22 cellular contexts compared by ENCODE assay signal in the genomic region with DNA sequence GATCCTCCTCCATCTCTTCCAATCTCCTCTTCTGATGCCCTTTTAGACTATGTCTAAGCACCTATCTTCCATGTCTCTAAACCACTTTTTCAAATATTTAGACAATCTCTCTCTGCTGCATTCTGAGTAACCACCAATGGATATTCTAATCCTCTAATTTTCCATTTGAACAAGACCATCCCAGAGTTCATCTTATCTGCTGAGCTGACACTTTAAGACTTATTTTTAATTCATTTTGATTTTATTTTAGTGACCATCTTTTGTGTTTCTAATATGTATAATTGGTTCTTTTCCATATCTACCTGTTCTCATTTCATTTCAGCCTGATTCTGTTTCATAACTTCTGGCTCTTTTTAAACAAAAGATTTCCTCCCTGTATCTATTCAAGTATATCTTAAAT.
DNase-seq lines count a peak whose midpoint lies in the region; ATAC-seq, FAIRE-seq and TF ChIP-seq lines count a peak whose summit lies in the region.
"Had no signal": no experiment of that assay in that cellular context is flagged by ENCODE, and none has a peak within 500 bp of the region (broad histone marks: within the 10 kb centered on the region; RNA-seq: fewer than 3 reads in every experiment).

No MANE protein-coding gene starts in this region.

- H3K4me3 ChIP-seq in A549 = no peak overlapping the region
- no peak overlapping the region for H3K4me3 ChIP-seq in IMR-90 (ENCODE audit: insufficient read depth, low read depth, low read length)
- H3K4me3 ChIP-seq in mesodermal cell (ENCODE audit: extremely low read depth, insufficient read depth, low read length, poor library complexity, severe bottlenecking) = no peak overlapping the region
- H3K4me3 ChIP-seq: BLaER1 had no signal

- H3K56ac ChIP-seq in IMR-90 (ENCODE audit: extremely low read depth, insufficient read depth, low read length) = no peak overlapping the region

- FAIRE-seq in A549 (lab: Jason Lieb, UNC) = no peak
- FAIRE-seq: A204.1, D721Med, G401.6, GM12891, GM19239 had no signal

- H3K36me3 Mint-ChIP-seq in osteocyte (ENCODE audit: unreplicated experiment) = no peaks in the 10 kb centered on the region
- H3K36me3 Mint-ChIP-seq: CD14-positive monocyte; CD4-positive, alpha-beta memory T cell; CD4-positive, CD25-positive, alpha-beta regulatory T cell; CD8-positive, alpha-beta memory T cell had no signal

- H3K27me3 Mint-ChIP-seq in osteocyte (ENCODE audit: unreplicated experiment) = peaks cover 29% of the 10 kb centered on the region

- H3K9me3 Mint-ChIP-seq in osteocyte (ENCODE audit: unreplicated experiment) = no peaks in the 10 kb centered on the region
- H3K9me3 Mint-ChIP-seq: CD4-positive, alpha-beta memory T cell had no signal

- TF ChIP-seq RAD21 in A549 (conservative IDR thresholded peaks at IDR 0.05 in 1 of 2, IDR thresholded peaks at IDR 0.05 in 1 of 2) (no peak), IMR-90 (IDR thresholded peaks at IDR 0.05; ENCODE audit: low read length) (no peak)

- TF ChIP-seq CTCF in A549 (IDR thresholded peaks at IDR 0.05) = no peak
- no peak for TF ChIP-seq CTCF in IMR-90 (conservative IDR thresholded peaks at IDR 0.05; ENCODE audit: low read depth, low read length)
- TF ChIP-seq CTCF in osteocyte (IDR thresholded peaks at IDR 0.05) = no peak

- H3K9me3 ChIP-seq in A549 = no peaks in the 10 kb centered on the region
- H3K9me3 ChIP-seq in IMR-90 (ENCODE audit: control insufficient read depth, insufficient read depth, low read length) = peaks cover 2% of the 10 kb centered on the region; the same call in 1 of the 2 replicates
- no peaks in the 10 kb centered on the region for H3K9me3 ChIP-seq in mesodermal cell (ENCODE audit: control insufficient read depth, low read length)
- H3K9me3 ChIP-seq: BE2C, Caco-2 had no signal

- no peak overlapping the region for H4K91ac ChIP-seq in IMR-90 (ENCODE audit: insufficient read depth, low read depth, low read length)

- dilution Hi-C loops in IMR-90 (cut with HindIII; ENCODE audit: low sequenced_read_pairs, unreplicated experiment) = no loop called here

- H2AK9ac ChIP-seq in IMR-90 (replicated peaks; ENCODE audit: low read depth, low read length, poor library complexity) = no peak overlapping the region

- in situ Hi-C loops in IMR-90 (cut with MboI; ENCODE audit: low sequenced_read_pairs) = no loop called here

- H3K79me1 ChIP-seq in IMR-90 (ENCODE audit: low read depth in 1 of 2, low read length in 2 of 2) = no peaks in the 10 kb centered on the region

- H3K27me3 ChIP-seq in IMR-90 (ENCODE audit: control insufficient read depth, insufficient read depth, low read length) = no peaks in the 10 kb centered on the region
- H3K27me3 ChIP-seq: BE2C, BLaER1 had no signal

- H2BK15ac ChIP-seq in IMR-90 (ENCODE audit: low read depth, low read length) = no peak overlapping the region

- ATAC-seq in A549 = no peak
- no peak for ATAC-seq in IMR-90 (ENCODE audit: low read depth)

- H3K4me3 Mint-ChIP-seq in osteocyte (ENCODE audit: unreplicated experiment) = no peak overlapping the region
- H3K4me3 Mint-ChIP-seq: CD14-positive monocyte; CD4-positive, alpha-beta memory T cell; CD4-positive, CD25-positive, alpha-beta regulatory T cell; CD8-positive, alpha-beta memory T cell had no signal

- intact Hi-C loops in IMR-90 (cut with micrococcal nuclease) = no loop called here

- DNase-seq in A549 (ENCODE audit: low read depth in 1 of 2, low spot score in 1 of 2) = no peak
- DNase-seq in IMR-90 = no peak
- no peak for DNase-seq in osteocyte (ENCODE audit: extremely low spot score, unreplicated experiment)
- no peak for DNase-seq in HT-29 (ENCODE audit: low spot score)
- DNase-seq: 8988T; BE2C; C1 segment of cervical spinal cord; Caco-2; Calu3; CD4-positive, alpha-beta memory T cell; CD4-positive, CD25-positive, alpha-beta regulatory T cell; CD8-positive, alpha-beta memory T cell; DMS79 treated with DMSO at 0.1 percent for 48 hours; GF-D8 had no signal

- H4K5ac ChIP-seq in IMR-90 (ENCODE audit: low read depth, low read length) = no peak overlapping the region

- no peak overlapping the region for H3K14ac ChIP-seq in IMR-90 (replicated peaks; ENCODE audit: low read depth, low read length)

- no peak overlapping the region for H3K27ac ChIP-seq in A549
- H3K27ac ChIP-seq in IMR-90 (ENCODE audit: insufficient read depth, low read length) = no peak overlapping the region
- peak overlapping the region; percentile 50 for H3K27ac ChIP-seq in mesodermal cell (ENCODE audit: low read depth, low read length, severe bottlenecking)
- H3K27ac ChIP-seq: BLaER1 had no signal

- no peak overlapping the region for H3K9ac ChIP-seq in IMR-90 (ENCODE audit: low read depth, low read length)
- H3K9ac ChIP-seq: BLaER1 had no signal

- BruUV-seq in IMR-90 (replicated peaks; lab: Mats Ljungman, UMichigan) = no TSS peak

- H4K20me1 ChIP-seq in IMR-90 (ENCODE audit: insufficient read depth, low read length) = no peaks in the 10 kb centered on the region
- H4K20me1 ChIP-seq: BLaER1 had no signal

- TF ChIP-seq POLR2A in A549 (IDR thresholded peaks at IDR 0.05; ENCODE audit: low read length) (no peak), IMR-90 (IDR thresholded peaks at IDR 0.05; ENCODE audit: low read depth, low read length) (no peak)

- no peak overlapping the region for H2AK5ac ChIP-seq in IMR-90 (ENCODE audit: low read depth, low read length)

- no peak overlapping the region for H2BK120ac ChIP-seq in IMR-90 (ENCODE audit: low read depth, low read length)

- POLR2A ChIA-PET in A549 (lab: Yijun Ruan, JAX) = no interaction called here
- POLR2A ChIA-PET in IMR-90 (lab: Charles Lee; ENCODE audit: unreplicated experiment) = no interaction called here

- H3K36me3 ChIP-seq in IMR-90 (ENCODE audit: control insufficient read depth, insufficient read depth, low read length) = no peaks in the 10 kb centered on the region
- H3K36me3 ChIP-seq in mesodermal cell (ENCODE audit: control insufficient read depth, insufficient read depth, low read length) = no peaks in the 10 kb centered on the region
- H3K36me3 ChIP-seq: BE2C, BLaER1 had no signal

- H3K18ac ChIP-seq in IMR-90 (ENCODE audit: low read depth, low read length) = no peak overlapping the region

- H4K8ac ChIP-seq in IMR-90 (ENCODE audit: low read depth in 2 of 2, low read length in 2 of 2) = no peak overlapping the region

- H3K4me2 ChIP-seq in A549 = no peak overlapping the region
- H3K4me2 ChIP-seq in IMR-90 (ENCODE audit: low read depth, low read length) = no peak overlapping the region
- H3K4me2 ChIP-seq: BLaER1 had no signal

- H2BK20ac ChIP-seq in IMR-90 (ENCODE audit: low read depth, low read length) = no peak overlapping the region

- CTCF ChIA-PET in A549 (lab: Yijun Ruan, JAX) = no interaction called here
- CTCF ChIA-PET in IMR-90 (lab: Yijun Ruan, JAX) = interaction anchor here (0.9 kb wide), 1 partner anchor 13 kb away, joined by 3 read pairs; no protein-coding TSS in a partner anchor

- no peaks in the 10 kb centered on the region for H3K9me1 ChIP-seq in IMR-90 (ENCODE audit: insufficient read depth, low read length)

- no peak overlapping the region for H3K4ac ChIP-seq in IMR-90 (ENCODE audit: low read depth, low read length)

- no peak for TF ChIP-seq EP300 in A549 (IDR thresholded peaks at IDR 0.05)

- no peaks in the 10 kb centered on the region for H3K4me1 ChIP-seq in A549
- no peaks in the 10 kb centered on the region; the same call in 1 of the 2 replicates for H3K4me1 ChIP-seq in IMR-90 (ENCODE audit: control insufficient read depth, insufficient read depth, low read length)
- H3K4me1 ChIP-seq in mesodermal cell (ENCODE audit: control insufficient read depth, insufficient read depth, low read length, poor library complexity, severe bottlenecking) = peaks cover 14% of the 10 kb centered on the region
- H3K4me1 ChIP-seq: Caco-2 had no signal

- H2AFZ ChIP-seq in IMR-90 (replicated peaks; ENCODE audit: low read length, poor library complexity) = no peak overlapping the region

- no peak overlapping the region for H3K27ac Mint-ChIP-seq in osteocyte (ENCODE audit: unreplicated experiment)
- H3K27ac Mint-ChIP-seq: CD4-positive, alpha-beta memory T cell; CD4-positive, CD25-positive, alpha-beta regulatory T cell; CD8-positive, alpha-beta memory T cell had no signal

- H2BK5ac ChIP-seq in IMR-90 (ENCODE audit: low read depth, low read length, poor library complexity, severe bottlenecking) = no peak overlapping the region

- H3K23ac ChIP-seq in IMR-90 (ENCODE audit: low read depth, low read length) = no peak overlapping the region

- H3K4me1 Mint-ChIP-seq in osteocyte (ENCODE audit: unreplicated experiment) = peaks cover 2% of the 10 kb centered on the region
- H3K4me1 Mint-ChIP-seq: CD4-positive, alpha-beta memory T cell; CD4-positive, CD25-positive, alpha-beta regulatory T cell; CD8-positive, alpha-beta memory T cell had no signal

TF ChIP-seq in A549, 52 proteins besides CTCF, POLR2A, EP300 and RAD21:
- TF ChIP-seq MAFK (IDR thresholded peaks at IDR 0.05; ENCODE audit: partially characterized antibody) = peak; percentile 69
- TF ChIP-seq ZNF302 (CRISPR knock-in tag; IDR thresholded peaks at IDR 0.05) = no peak

TF ChIP-seq in IMR-90, 13 proteins besides CTCF, POLR2A, EP300 and RAD21:
- TF ChIP-seq, protein P1, sequence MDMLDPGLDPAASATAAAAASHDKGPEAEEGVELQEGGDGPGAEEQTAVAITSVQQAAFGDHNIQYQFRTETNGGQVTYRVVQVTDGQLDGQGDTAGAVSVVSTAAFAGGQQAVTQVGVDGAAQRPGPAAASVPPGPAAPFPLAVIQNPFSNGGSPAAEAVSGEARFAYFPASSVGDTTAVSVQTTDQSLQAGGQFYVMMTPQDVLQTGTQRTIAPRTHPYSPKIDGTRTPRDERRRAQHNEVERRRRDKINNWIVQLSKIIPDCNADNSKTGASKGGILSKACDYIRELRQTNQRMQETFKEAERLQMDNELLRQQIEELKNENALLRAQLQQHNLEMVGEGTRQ (IDR thresholded peaks at IDR 0.05; ENCODE audit: low read depth, low read length) = no peak
- peak; percentile 49 for TF ChIP-seq MAFK (IDR thresholded peaks at IDR 0.05; ENCODE audit: low read depth, low read length)
